In genomic region chr2:102141915-102142828, GRCh38 we compare ENCODE assay signal across 8 cellular contexts. TPM values are rescaled to one million over a fixed set of nuclear protein-coding genes. Genes with fewer than 3 reads are reported as not detected.
DNase-seq lines count a peak whose midpoint lies in the region; ATAC-seq and TF ChIP-seq lines count a peak whose summit lies in the region.

Gene IL1R1, plus strand, starts transcription at chr2:102142746. Its CDS starts 14,979 bp downstream, at chr2:102157725.

- H3K79me2 ChIP-seq in ACC112 (ENCODE audit: control insufficient read depth, insufficient read depth, low read length, unreplicated experiment), result peaks cover 99% of the 10 kb centered on the region

- TF ChIP-seq CTCF in fibroblast of pulmonary artery (IDR thresholded peaks at IDR 0.05; ENCODE audit: low read length, missing control alignments), result no peak

- H2AFZ ChIP-seq in ACC112 (ENCODE audit: low read length, unreplicated experiment), result no peak within 1 kb of the TSS

- peak within 1 kb of the TSS; percentile 88 for H3K4me3 ChIP-seq in ACC112 (ENCODE audit: low read depth, low read length)
- peak within 1 kb of the TSS; percentile 87 for H3K4me3 ChIP-seq in fibroblast of pulmonary artery (replicated peaks; ENCODE audit: low read depth, low read length)

- peaks cover 38% of the 10 kb centered on the region for H3K36me3 ChIP-seq in ACC112 (ENCODE audit: insufficient read depth, low read length)

- H3K9me3 Mint-ChIP-seq in activated CD4-positive, alpha-beta memory T cell treated with anti-CD3 and anti-CD28 coated beads for 36 hours, result peaks cover 51% of the 10 kb centered on the region

- H3K4me1 ChIP-seq in ACC112 (ENCODE audit: control insufficient read depth, insufficient read depth, low read length, unreplicated experiment), result peaks cover 59% of the 10 kb centered on the region

- no peaks in the 10 kb centered on the region for H3K27me3 ChIP-seq in ACC112 (ENCODE audit: insufficient read depth, low read length)

- CTCF ChIA-PET in activated CD4-positive, alpha-beta memory T cell treated with anti-CD3 and anti-CD28 coated beads for 36 hours (lab: Charles Lee), result interaction anchor here (0.6 to 2.7 kb wide), 6 partner anchors 14 to 142 kb away, joined by 3 to 9 read pairs (median 4); no protein-coding TSS in a partner anchor

- peak within 1 kb of the TSS; percentile 81 for H3K4me3 Mint-ChIP-seq in activated CD4-positive, alpha-beta memory T cell treated with anti-CD3 and anti-CD28 coated beads for 36 hours

- POLR2A ChIA-PET in activated CD4-positive, alpha-beta memory T cell treated with anti-CD3 and anti-CD28 coated beads for 36 hours (lab: Charles Lee), result interaction anchor here (0.7 to 2.1 kb wide), 8 partner anchors 14 to 143 kb away, joined by 3 to 5 read pairs (median 3); no protein-coding TSS in a partner anchor

- peaks cover 31% of the 10 kb centered on the region for H3K27me3 Mint-ChIP-seq in activated CD4-positive, alpha-beta memory T cell treated with anti-CD3 and anti-CD28 coated beads for 36 hours

- peak within 1 kb of the TSS; percentile 94 for H3K27ac ChIP-seq in ACC112 (ENCODE audit: low read depth, low read length)

- H3K36me3 Mint-ChIP-seq in activated CD4-positive, alpha-beta memory T cell treated with anti-CD3 and anti-CD28 coated beads for 36 hours, result peaks cover 62% of the 10 kb centered on the region

- peak within 1 kb of the TSS; percentile 88 for H3K27ac Mint-ChIP-seq in activated CD4-positive, alpha-beta memory T cell treated with anti-CD3 and anti-CD28 coated beads for 36 hours

- ATAC-seq in GM19463 (IDR thresholded peaks at IDR 0.05; ENCODE audit: unreplicated experiment) (peak; percentile 65), GM21515 (IDR thresholded peaks at IDR 0.05; ENCODE audit: unreplicated experiment) (no peak)

- H3K4me1 Mint-ChIP-seq in activated CD4-positive, alpha-beta memory T cell treated with anti-CD3 and anti-CD28 coated beads for 36 hours (ENCODE audit: low read depth), result peaks cover 53% of the 10 kb centered on the region

- intact Hi-C loops in activated CD4-positive, alpha-beta memory T cell treated with anti-CD3 and anti-CD28 coated beads for 36 hours (cut with micrococcal nuclease), result no loop called here

- DNase-seq in activated CD4-positive, alpha-beta memory T cell treated with anti-CD3 and anti-CD28 coated beads for 36 hours, result peak; percentile 39
- DNase-seq in fibroblast of pulmonary artery (ENCODE audit: low read depth) (peak; percentile 76), myocyte (ENCODE audit: low read depth) (peak; percentile 83), COR-L47 (lab: John Stamatoyannopoulos, UW) (no peak), NCI-H128 (lab: John Stamatoyannopoulos, UW; ENCODE audit: unreplicated experiment) (no peak)

RNA-seq across cellular contexts. Expression of gene IL1R1, which starts in this region (rescaled TPM):
- total RNA-seq in activated CD4-positive, alpha-beta memory T cell treated with anti-CD3 and anti-CD28 coated beads for 36 hours, result 10 to 100 TPM; 20.3 to 20.4 TPM
- 12.9 and 13.9 TPM in 2 replicates for total RNA-seq in myocyte
- 5.9 TPM for polyA plus RNA-seq in myocyte (2012)

Comparison
In these comparisons a context has a peak if more than half of its experiments do, and no peak if none do; other contexts are left out.
1. DNase-seq: peak in activated CD4-positive, alpha-beta memory T cell treated with anti-CD3 and anti-CD28 coated beads for 36 hours (single experiment), fibroblast of pulmonary artery (single experiment) and myocyte (single experiment); none in COR-L47 (single experiment) and NCI-H128 (single experiment).